Comparison of ENCODE assay signal across 8 cellular contexts in the genomic region with DNA sequence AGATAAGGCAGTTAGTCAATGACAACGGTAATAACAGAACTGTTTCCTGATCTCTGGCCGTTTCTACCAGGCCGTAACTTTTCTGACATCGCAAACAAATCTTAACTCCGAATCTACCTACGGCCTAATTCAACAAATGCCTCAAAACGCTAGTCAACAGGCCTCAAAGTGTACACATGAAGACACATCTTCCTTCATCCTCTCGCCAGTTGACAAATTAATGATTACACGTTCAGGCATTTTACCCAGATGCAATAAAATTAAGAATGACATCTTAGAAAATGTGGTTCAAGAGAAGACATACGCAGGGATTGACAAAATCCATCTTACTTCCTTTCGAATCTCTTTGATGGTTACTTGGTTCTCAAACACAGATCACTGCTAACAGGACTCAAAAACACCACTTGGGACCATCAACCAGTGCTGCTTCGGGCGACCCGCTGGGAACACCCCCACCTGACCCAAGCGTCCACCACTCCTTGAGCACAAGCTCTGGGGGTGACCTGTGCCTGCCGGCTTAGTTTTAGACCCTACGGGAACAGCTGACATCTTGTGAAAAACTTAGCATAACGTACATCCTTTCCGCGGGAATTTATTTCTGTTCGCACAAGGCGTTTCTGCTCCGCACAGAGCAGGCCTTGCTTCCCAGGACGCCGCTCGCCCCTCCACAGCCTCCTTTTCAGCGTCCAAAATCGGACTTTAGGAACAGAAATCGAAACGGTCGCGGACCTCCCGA. TPM values are rescaled to one million over a fixed set of nuclear protein-coding genes. Genes with fewer than 3 reads are reported as not detected.
DNase-seq lines count a peak whose midpoint lies in the region; ATAC-seq and TF ChIP-seq lines count a peak whose summit lies in the region.

No MANE protein-coding gene starts in this region.

- no peaks in the 10 kb centered on the region for H3K9me3 ChIP-seq in right atrium auricular region

- H3K27me3 ChIP-seq in right atrium auricular region = no peaks in the 10 kb centered on the region

- no peaks in the 10 kb centered on the region for H3K36me3 Mint-ChIP-seq in progenitor cell of endocrine pancreas (ENCODE audit: insufficient read depth)

- DNase-seq in RPMI7951 (ENCODE audit: low read depth) (peak; percentile 54), amygdala (lab: John Stamatoyannopoulos, UW) (peak in 36 of 56 donors; percentile 8 to 64 (median 40)), right atrium auricular region (ENCODE audit: low spot score) (no peak), progenitor cell of endocrine pancreas (ENCODE audit: low spot score, unreplicated experiment) (no peak), DMS153 treated with DMSO at 0.1 percent for 48 hours (lab: John Stamatoyannopoulos, UW; ENCODE audit: unreplicated experiment) (no peak), SIG-M5 (lab: John Stamatoyannopoulos, UW) (no peak)

- no peaks in the 10 kb centered on the region for H3K9me3 Mint-ChIP-seq in progenitor cell of endocrine pancreas (ENCODE audit: low read depth)

- peak; percentile 17 for ATAC-seq in HG02678 (IDR thresholded peaks at IDR 0.05; ENCODE audit: unreplicated experiment)

- H3K4me1 Mint-ChIP-seq in progenitor cell of endocrine pancreas (ENCODE audit: low read depth) = peaks cover 21% of the 10 kb centered on the region

- H3K27ac ChIP-seq in right atrium auricular region = peak overlapping the region; percentile 93

- no peak for TF ChIP-seq CTCF in right atrium auricular region (IDR thresholded peaks at IDR 0.05)
- TF ChIP-seq CTCF in progenitor cell of endocrine pancreas (IDR thresholded peaks at IDR 0.05; ENCODE audit: unreplicated experiment) = no peak

- H3K36me3 ChIP-seq in right atrium auricular region = no peaks in the 10 kb centered on the region

- H3K4me1 ChIP-seq in right atrium auricular region = peaks cover 0 to 20% of the 10 kb centered on the region in 2 donors

- H3K4me3 Mint-ChIP-seq in progenitor cell of endocrine pancreas (ENCODE audit: low read depth) = peak overlapping the region; percentile 90

- peak overlapping the region; percentile 97 for H3K27ac Mint-ChIP-seq in progenitor cell of endocrine pancreas

- H3K4me3 ChIP-seq in GM08714 (ENCODE audit: low read length) (peak overlapping the region; percentile 67), right atrium auricular region (peak overlapping the region; percentile 90 to 96)

- H3K27me3 Mint-ChIP-seq in progenitor cell of endocrine pancreas = peaks cover 28% of the 10 kb centered on the region

RNA-seq across cellular contexts. Expression of a gene that starts 1.3 kb away (rescaled TPM):
- 9.3 and 15.6 TPM in 2 replicates for total RNA-seq in RPMI7951 (2014; rRNA removed; shearing (Covaris generic))
- total RNA-seq in right atrium auricular region (10 to 100 TPM; 16.7 to 17.4 TPM), progenitor cell of endocrine pancreas (19.7 and 20.5 TPM in 2 replicates)

Comparison
In these comparisons a context has a peak if more than half of its experiments do, and no peak if none do; other contexts are left out.
1. DNase-seq: peak in RPMI7951 (single experiment) and amygdala (36 of 56); none in right atrium auricular region (single experiment), progenitor cell of endocrine pancreas (single experiment), DMS153 treated with DMSO at 0.1 percent for 48 hours (single experiment) and SIG-M5 (single experiment).